In the genomic region with DNA sequence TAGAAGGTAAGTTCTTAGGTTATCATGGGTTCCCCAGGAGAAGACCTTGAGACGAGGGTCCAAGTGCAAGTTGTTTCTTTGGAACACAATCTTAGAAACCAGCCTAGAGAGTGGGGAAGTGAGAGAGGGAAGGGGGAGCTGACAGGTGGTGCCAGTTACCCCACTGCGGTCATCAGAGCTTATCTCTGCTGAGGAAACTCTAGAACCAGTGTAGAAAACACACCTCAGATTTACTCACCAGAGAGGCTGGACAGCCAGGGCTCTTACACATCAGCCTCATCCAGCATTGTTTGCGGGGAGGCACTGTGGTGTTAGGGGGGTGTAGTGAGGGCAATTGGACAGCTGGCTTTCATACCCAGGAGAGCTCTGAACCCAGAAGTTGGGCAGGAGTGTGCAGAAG, we compare ENCODE assay signal across 24 cellular contexts.
"Had no signal": no experiment of that assay in that cellular context is flagged by ENCODE, and none has a peak within 500 bp of the region (broad histone marks: within the 10 kb centered on the region; RNA-seq: fewer than 3 reads in every experiment).

No MANE protein-coding gene starts in this region.

- H3K36me3 ChIP-seq: SJSA1 had no signal

- H3K4me1 ChIP-seq: SJSA1 had no signal

- H3K9me3 ChIP-seq: SJSA1, SK-N-SH had no signal

- DNase-seq: MM.1S; MV-4-11; NCI-H1105; NCI-H1417 treated with DMSO at 0.1 percent for 48 hours; NCI-H1436 treated with DMSO at 0.1 percent for 48 hours; NCI-H1694 treated with DMSO at 0.1 percent for 48 hours; NCI-H187 treated with DMSO at 0.1 percent for 48 hours; NCI-H2171 treated with DMSO at 0.1 percent for 48 hours; NCI-H2227 treated with DMSO at 0.1 percent for 48 hours; NCI-H446; NCI-H510A treated with DMSO at 0.1 percent for 48 hours; NCI-H524 treated with DMSO at 0.1 percent for 48 hours; NCI-H526 treated with DMSO at 0.1 percent for 48 hours; NCI-H774; NK-92 treated with Interleukin-12 subunit alpha and Interleukin-12 subunit beta, amount 100 ng/mL, for 24 hours; PC-9; Right ventricle myocardium superior; SHP77 treated with DMSO at 0.1 percent for 48 hours; SK-N-SH; SW 1271; T-helper 1 cell had no signal

- H3K27ac ChIP-seq: PC-9, RWPE1, SJSA1 had no signal

- H3K9ac ChIP-seq: SK-N-SH had no signal

- H3K4me3 ChIP-seq: PC-9, SJSA1 had no signal

- H2AFZ ChIP-seq: PC-9 had no signal

- H3K27me3 ChIP-seq: SJSA1 had no signal

- FAIRE-seq: RCC 7860 had no signal

- H3K4me2 ChIP-seq: PC-9, SK-N-SH had no signal
